ENCODE assay signal across 13 cellular contexts in the genomic region with DNA sequence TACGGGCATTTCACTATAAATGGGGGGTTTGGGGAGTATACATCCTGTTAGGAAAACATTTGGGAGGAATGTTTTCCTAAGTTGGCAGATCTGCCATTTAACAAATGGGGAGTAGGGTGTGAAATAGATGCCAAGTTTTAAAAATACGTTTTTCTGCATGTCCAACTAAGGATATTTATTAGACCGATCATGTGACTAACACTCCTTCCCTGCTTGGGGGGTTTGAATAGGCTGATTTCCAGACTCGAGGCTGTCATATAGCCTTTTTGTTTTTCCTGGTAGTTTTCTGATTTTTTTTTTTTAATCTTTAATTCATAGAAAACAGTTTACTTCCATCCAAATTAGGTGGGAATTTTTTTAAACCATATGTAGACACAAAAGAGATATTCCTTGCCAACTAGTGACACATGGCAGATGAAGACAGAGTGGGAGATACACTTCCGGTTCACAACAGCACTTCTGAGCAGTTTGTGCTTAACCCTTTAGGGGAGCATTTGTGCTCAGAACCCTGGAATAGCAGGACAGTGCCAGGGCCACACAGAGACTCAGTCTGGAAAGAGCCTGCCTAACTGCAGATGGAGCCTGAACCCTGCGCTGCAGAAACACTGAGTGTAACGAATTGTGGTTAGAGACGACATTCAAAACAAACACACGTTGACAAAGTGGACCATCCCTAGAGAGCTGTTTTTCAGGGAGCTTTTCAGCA. TPM values are rescaled to one million over a fixed set of nuclear protein-coding genes. Genes with fewer than 3 reads are reported as not detected.
DNase-seq lines count a peak whose midpoint lies in the region; ATAC-seq and TF ChIP-seq lines count a peak whose summit lies in the region.
"Had no signal": no experiment of that assay in that cellular context is flagged by ENCODE, and none has a peak within 500 bp of the region (broad histone marks: within the 10 kb centered on the region; RNA-seq: fewer than 3 reads in every experiment).

No MANE protein-coding gene starts in this region.

- peaks cover 4% of the 10 kb centered on the region for H3K27me3 Mint-ChIP-seq in glutamatergic neuron (ENCODE audit: unreplicated experiment)
- H3K27me3 Mint-ChIP-seq: memory B cell; stimulated activated memory B cell treated with anti-CD40 and anti-IgM and Interleukin-4, amounts not matched to agents 10 μg/mL and 1 μg/mL and 100 μg/mL, for 72 hours had no signal

- TF ChIP-seq CTCF in heart left ventricle (IDR thresholded peaks at IDR 0.05) (no peak), RWPE2 (IDR thresholded peaks at IDR 0.05; ENCODE audit: poor library complexity, severe bottlenecking) (no peak), glutamatergic neuron (IDR thresholded peaks at IDR 0.05; ENCODE audit: partially characterized antibody, unreplicated experiment) (no peak), tibial artery (IDR thresholded peaks at IDR 0.05) (no peak)

- ATAC-seq in heart left ventricle (peak in 3 of 4 donors; percentile 27 to 46 (median 29)), Right ventricle myocardium superior (ENCODE audit: poor library complexity) (no peak), RWPE2 (ENCODE audit: low read depth) (peak; percentile 26; the same call in 1 of the 3 replicates), GM18867 (IDR thresholded peaks at IDR 0.05; ENCODE audit: unreplicated experiment) (no peak)
- ATAC-seq: stimulated activated memory B cell treated with anti-CD40 and anti-IgM and Interleukin-4, amounts not matched to agents 10 μg/mL and 1 μg/mL and 100 μg/mL, for 72 hours had no signal

- DNase-seq in heart left ventricle: no peak
- DNase-seq in Right ventricle myocardium superior: no peak
- DNase-seq in RWPE2 (ENCODE audit: low spot score): no peak
- DNase-seq in glutamatergic neuron: no peak
- DNase-seq in tibial artery: no peak
- no peak for DNase-seq in iPS-NIHi11 (ENCODE audit: low spot score)
- DNase-seq in NOMO-1 treated with dmso at 0.1 percent for 144 hours (lab: John Stamatoyannopoulos, UW; ENCODE audit: unreplicated experiment): no peak
- DNase-seq: BE2C, esophagus squamous epithelium, NCI-H226 had no signal

- peaks cover 5% of the 10 kb centered on the region for H3K9me3 Mint-ChIP-seq in glutamatergic neuron (ENCODE audit: unreplicated experiment)
- H3K9me3 Mint-ChIP-seq: memory B cell; stimulated activated memory B cell treated with anti-CD40 and anti-IgM and Interleukin-4, amounts not matched to agents 10 μg/mL and 1 μg/mL and 100 μg/mL, for 72 hours had no signal

- H3K9me3 ChIP-seq in heart left ventricle (no peaks in the 10 kb centered on the region), RWPE2 (ENCODE audit: severe bottlenecking) (no peaks in the 10 kb centered on the region), tibial artery (no peaks in the 10 kb centered on the region)
- H3K9me3 ChIP-seq: BE2C, esophagus squamous epithelium had no signal

- H3K27me3 ChIP-seq in heart left ventricle (no peaks in the 10 kb centered on the region), RWPE2 (ENCODE audit: insufficient read depth, poor library complexity, severe bottlenecking) (no peaks in the 10 kb centered on the region), tibial artery (no peaks in the 10 kb centered on the region)
- H3K27me3 ChIP-seq: BE2C, esophagus squamous epithelium had no signal

- H3K27ac Mint-ChIP-seq in glutamatergic neuron (ENCODE audit: unreplicated experiment): peak overlapping the region; percentile 17
- H3K27ac Mint-ChIP-seq: memory B cell; stimulated activated memory B cell treated with anti-CD40 and anti-IgM and Interleukin-4, amounts not matched to agents 10 μg/mL and 1 μg/mL and 100 μg/mL, for 72 hours had no signal

- TF ChIP-seq POLR2A in heart left ventricle (IDR thresholded peaks at IDR 0.05): no peak

- H3K4me3 ChIP-seq in heart left ventricle (no peak overlapping the region), RWPE2 (ENCODE audit: severe bottlenecking) (no peak overlapping the region), tibial artery (no peak overlapping the region)
- H3K4me3 ChIP-seq: esophagus squamous epithelium had no signal

- intact Hi-C loops in heart left ventricle (cut with DNase I) (loop anchor here in 3 of 10 donors (5.0 to 10.0 kb wide), 2 partner anchors 33 to 65 kb away; no protein-coding TSS in a partner anchor), Right ventricle myocardium superior (cut with DNase I) (no loop called here), tibial artery (cut with DNase I; ENCODE audit: low total_unique reads) (loop anchor here (10.0 kb wide), 1 partner anchor 65 kb away; no protein-coding TSS in a partner anchor)

- H3K4me1 Mint-ChIP-seq in glutamatergic neuron (ENCODE audit: low read depth, unreplicated experiment): peaks cover 13% of the 10 kb centered on the region

- H3K36me3 ChIP-seq in heart left ventricle (no peaks in the 10 kb centered on the region), RWPE2 (ENCODE audit: low read depth) (0 out of 2 replicates have a peak, but pooled peaks cover 4% of the 10 kb centered on the region), tibial artery (no peaks in the 10 kb centered on the region)
- H3K36me3 ChIP-seq: BE2C, esophagus squamous epithelium had no signal

- peak overlapping the region; percentile 0 for H3K4me3 Mint-ChIP-seq in glutamatergic neuron (ENCODE audit: unreplicated experiment)
- H3K4me3 Mint-ChIP-seq: memory B cell; stimulated activated memory B cell treated with anti-CD40 and anti-IgM and Interleukin-4, amounts not matched to agents 10 μg/mL and 1 μg/mL and 100 μg/mL, for 72 hours had no signal

- H3K27ac ChIP-seq in heart left ventricle (peak overlapping the region in 1 of 12 donors; percentile 1), RWPE2 (ENCODE audit: poor library complexity, severe bottlenecking) (peak overlapping the region; percentile 26), tibial artery (peak overlapping the region; percentile 51 to 66)

- H3K36me3 Mint-ChIP-seq in glutamatergic neuron (ENCODE audit: unreplicated experiment): no peaks in the 10 kb centered on the region
- H3K36me3 Mint-ChIP-seq: memory B cell; stimulated activated memory B cell treated with anti-CD40 and anti-IgM and Interleukin-4, amounts not matched to agents 10 μg/mL and 1 μg/mL and 100 μg/mL, for 72 hours had no signal

- H3K4me1 ChIP-seq in heart left ventricle: peaks cover 0 to 46% (median 18%) of the 10 kb centered on the region in 12 donors
- peaks cover 30% of the 10 kb centered on the region for H3K4me1 ChIP-seq in RWPE2 (ENCODE audit: insufficient read depth, poor library complexity, severe bottlenecking)
- peaks cover 0 to 39% (median 14%) of the 10 kb centered on the region in 4 donors for H3K4me1 ChIP-seq in tibial artery
- H3K4me1 ChIP-seq: BE2C had no signal

- WGBS in heart left ventricle, 4 donors: 37 to 47% (median 39%) methylated on average over 9 of the region's 9 CpGs

RNA-seq across cellular contexts. Expression of a gene that starts 5.6 kb away (rescaled TPM):
- 10 to 100 TPM; 18.1 to 49.5 (median 35.5) TPM for total RNA-seq in heart left ventricle
- polyA plus RNA-seq in heart left ventricle: 10 to 100 TPM in 1 of 2 donors, 1 to 10 TPM in 1; 7.5 to 27.0 TPM
- 24.3 TPM for total RNA-seq in Right ventricle myocardium superior
- 203 TPM for total RNA-seq in glutamatergic neuron (ENCODE audit: unreplicated experiment)

Comparison
In these comparisons a context has a peak if more than half of its experiments do, and no peak if none do; other contexts are left out.
1. ATAC-seq: peak in heart left ventricle (3 of 4) and RWPE2 (single experiment); none in Right ventricle myocardium superior (single experiment) and GM18867 (single experiment).